13 cellular contexts compared by ENCODE assay signal in the genomic region with DNA sequence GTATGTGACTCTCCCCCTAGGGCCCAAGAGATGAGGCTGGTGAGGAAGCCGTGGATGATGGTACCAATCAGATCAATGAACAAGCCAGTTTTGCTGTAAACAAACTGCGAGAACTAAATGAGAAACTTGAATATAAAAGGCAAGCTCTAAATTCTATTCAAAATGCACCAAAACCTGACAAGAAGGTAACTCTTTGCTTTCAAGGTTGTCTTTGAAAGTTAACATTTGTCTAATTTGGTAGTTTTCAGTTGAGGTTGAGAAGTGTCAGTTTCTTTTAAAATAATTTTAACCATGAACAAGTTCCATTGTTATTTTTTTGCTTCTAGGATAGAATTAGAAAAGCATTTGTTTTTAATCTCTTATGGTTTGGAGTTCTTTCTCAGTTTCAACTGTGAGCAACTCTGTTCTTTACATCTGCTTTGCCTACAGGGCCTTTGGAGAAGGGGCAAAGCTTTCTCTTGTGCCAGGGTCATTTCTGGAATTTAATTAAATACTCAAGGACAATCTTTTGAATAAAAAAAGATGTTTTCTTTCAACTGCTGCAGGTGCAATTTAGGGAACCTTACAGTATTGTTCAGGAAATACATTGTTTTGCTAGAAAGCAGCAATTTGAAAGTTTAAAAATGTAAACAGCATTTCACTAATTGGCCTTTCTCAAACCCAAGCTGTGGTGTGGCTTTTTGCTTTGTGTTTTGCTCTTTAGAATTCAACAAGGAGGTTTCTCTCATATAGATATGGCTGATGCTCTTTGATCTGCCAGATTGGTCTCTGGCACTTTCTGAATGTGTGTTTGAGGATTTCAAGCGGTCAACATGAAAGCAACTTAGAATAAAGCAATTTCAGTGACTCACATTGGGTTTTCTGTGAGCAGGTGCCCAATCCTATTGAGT.
A peak's percentile ranks its signal among the peaks of the same experiment; 100 is the strongest.
DNase-seq lines count a peak whose midpoint lies in the region; ATAC-seq lines count a peak whose summit lies in the region.
"Had no signal": no experiment of that assay in that cellular context is flagged by ENCODE, and none has a peak within 500 bp of the region (broad histone marks: within the 10 kb centered on the region; RNA-seq: fewer than 3 reads in every experiment).

No MANE protein-coding gene starts in this region.

- no peak overlapping the region for H3K27ac ChIP-seq in caudate nucleus (ENCODE audit: low read depth, low read length)
- H3K27ac ChIP-seq: brain microvascular endothelial cell, neutrophil had no signal

- intact Hi-C loops in Right ventricle myocardium superior (cut with DNase I): no loop called here

- ATAC-seq in GM18498 (IDR thresholded peaks at IDR 0.05; ENCODE audit: unreplicated experiment) (peak; percentile 82), GM19397 (IDR thresholded peaks at IDR 0.05; ENCODE audit: unreplicated experiment) (peak; percentile 55), HG02798 (IDR thresholded peaks at IDR 0.05; ENCODE audit: poor library complexity, unreplicated experiment) (peak; percentile 86), HG03558 (IDR thresholded peaks at IDR 0.05; ENCODE audit: extremely low read depth, unreplicated experiment) (peak; percentile 76), Right ventricle myocardium superior (ENCODE audit: poor library complexity) (no peak)

- no peak for DNase-seq in islet precursor cell
- no peak for DNase-seq in HK-2 (ENCODE audit: unreplicated experiment)
- no peak for DNase-seq in caudate nucleus (lab: John Stamatoyannopoulos, UW)
- no peak for DNase-seq in Right ventricle myocardium superior
- DNase-seq: brain microvascular endothelial cell; Karpas-422; NCI-H524 treated with DMSO at 0.1 percent for 48 hours; stimulated activated CD4-positive, alpha-beta T cell treated with anti-CD3 and anti-CD28 coated beads, Interleukin-2, amount 100 ng/mL, for 48 hours had no signal
